ENCODE assay signal across 4 cellular contexts in the genomic region with DNA sequence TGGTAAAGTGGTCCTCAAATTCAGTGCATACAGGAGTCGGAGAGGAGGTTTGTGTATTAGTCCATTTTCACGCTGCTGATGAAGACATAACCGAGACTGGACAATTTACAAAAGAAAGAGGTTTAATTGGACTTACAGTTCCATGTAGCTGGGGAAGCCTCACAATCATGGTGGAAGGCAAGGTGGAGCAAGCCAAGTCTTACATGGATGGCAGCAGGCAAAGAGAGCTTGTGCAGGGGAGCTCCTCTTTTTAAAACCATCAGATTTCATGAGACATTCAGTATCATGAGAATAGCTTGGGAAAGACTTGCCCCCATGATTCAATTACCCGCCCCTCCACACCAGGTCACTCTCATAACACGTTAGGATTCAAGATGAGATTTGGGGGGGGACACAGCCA. TPM values are rescaled to one million over a fixed set of nuclear protein-coding genes. Genes with fewer than 3 reads are reported as not detected.
"Had no signal": no experiment of that assay in that cellular context is flagged by ENCODE, and none has a peak within 500 bp of the region (broad histone marks: within the 10 kb centered on the region; RNA-seq: fewer than 3 reads in every experiment).

No MANE protein-coding gene starts in this region.

RNA-seq across cellular contexts. Expression of a gene that starts 50.4 kb away (rescaled TPM):
- total RNA-seq: MCF 10A had no signal

RNA-seq across cellular contexts. Expression of a gene that starts 51.3 kb away (rescaled TPM):
- total RNA-seq: LHCN-M2, M059J, MCF 10A, NCI-H460 had no signal
